In genomic region chr19:46635920-46636761, GRCh38 we compare ENCODE assay signal across 13 cellular contexts. TPM values are rescaled to one million over a fixed set of nuclear protein-coding genes. Genes with fewer than 3 reads are reported as not detected.
DNase-seq lines count a peak whose midpoint lies in the region; ATAC-seq and TF ChIP-seq lines count a peak whose summit lies in the region.
"Had no signal": no experiment of that assay in that cellular context is flagged by ENCODE, and none has a peak within 500 bp of the region (broad histone marks: within the 10 kb centered on the region; RNA-seq: fewer than 3 reads in every experiment).

Gene GNG8, minus strand, starts transcription at chr19:46636202. Its CDS starts 1,520 bp downstream, at chr19:46634682.

- no TSS peak for BruUV-seq in Calu3 (replicated peaks; lab: Mats Ljungman, UMichigan)

- CTCF ChIA-PET in Calu3 (lab: Charles Lee), result no interaction called here

- H3K27me3 Mint-ChIP-seq in activated T-cell treated with anti-CD3 and anti-CD28 coated beads, Interleukin-2, amount 50 U/mL, for 24 hours, result peaks cover 8% of the 10 kb centered on the region
- H3K27me3 Mint-ChIP-seq in memory B cell (peaks cover 9% of the 10 kb centered on the region), Calu3 (ENCODE audit: unreplicated experiment) (peaks cover 40% of the 10 kb centered on the region)

- TF ChIP-seq CTCF in Calu3 (IDR thresholded peaks at IDR 0.05; ENCODE audit: unreplicated experiment), result no peak

- ATAC-seq in memory B cell (ENCODE audit: low read depth) (peak; percentile 6), GM19023 (IDR thresholded peaks at IDR 0.05; ENCODE audit: unreplicated experiment) (no peak)

- H3K27ac Mint-ChIP-seq in activated T-cell treated with anti-CD3 and anti-CD28 coated beads, Interleukin-2, amount 50 U/mL, for 24 hours, result no peak within 1 kb of the TSS
- H3K27ac Mint-ChIP-seq in memory B cell (no peak within 1 kb of the TSS), Calu3 (ENCODE audit: unreplicated experiment) (no peak within 1 kb of the TSS)

- peak; percentile 32 for DNase-seq in stimulated activated CD4-positive, alpha-beta T cell treated with anti-CD3 and anti-CD28 coated beads, Interleukin-4, amount 100 ng/mL, for 1 hour
- DNase-seq in stimulated activated CD4-positive, alpha-beta T cell treated with anti-CD3 and anti-CD28 coated beads, Interleukin-4, amount 100 ng/mL, for 24 hours, result no peak
- DNase-seq in activated T-cell treated with anti-CD3 and anti-CD28 coated beads, Interleukin-2, amount 50 U/mL, for 24 hours, result peak; percentile 47
- no peak for DNase-seq in memory B cell (ENCODE audit: low spot score in 2 of 2)
- no peak for DNase-seq in AG08396 (ENCODE audit: low spot score)
- no peak for DNase-seq in Calu3
- no peak for DNase-seq in NCI-H1436 treated with DMSO at 0.1 percent for 48 hours (lab: John Stamatoyannopoulos, UW)
- DNase-seq: NCI-H1092, occipital lobe had no signal

- no peaks in the 10 kb centered on the region for H3K9me3 Mint-ChIP-seq in activated T-cell treated with anti-CD3 and anti-CD28 coated beads, Interleukin-2, amount 50 U/mL, for 24 hours
- H3K9me3 Mint-ChIP-seq in memory B cell, result no peaks in the 10 kb centered on the region
- H3K9me3 Mint-ChIP-seq in Calu3 (ENCODE audit: low read depth, unreplicated experiment), result no peaks in the 10 kb centered on the region

- peaks cover 24% of the 10 kb centered on the region for H3K4me1 Mint-ChIP-seq in activated T-cell treated with anti-CD3 and anti-CD28 coated beads, Interleukin-2, amount 50 U/mL, for 24 hours (ENCODE audit: low read depth)
- H3K4me1 Mint-ChIP-seq in memory B cell (peaks cover 25% of the 10 kb centered on the region), Calu3 (ENCODE audit: low read depth, unreplicated experiment) (peaks cover 10% of the 10 kb centered on the region)

- peak within 1 kb of the TSS; percentile 44 for H3K4me3 Mint-ChIP-seq in activated T-cell treated with anti-CD3 and anti-CD28 coated beads, Interleukin-2, amount 50 U/mL, for 24 hours
- H3K4me3 Mint-ChIP-seq in memory B cell (peak within 1 kb of the TSS; percentile 79), Calu3 (ENCODE audit: low read depth, unreplicated experiment) (no peak within 1 kb of the TSS)

- no peaks in the 10 kb centered on the region for H3K36me3 Mint-ChIP-seq in activated T-cell treated with anti-CD3 and anti-CD28 coated beads, Interleukin-2, amount 50 U/mL, for 24 hours (ENCODE audit: low read depth)
- H3K36me3 Mint-ChIP-seq in memory B cell (no peaks in the 10 kb centered on the region), Calu3 (ENCODE audit: insufficient read depth, unreplicated experiment) (no peaks in the 10 kb centered on the region)

- intact Hi-C loops in Calu3 (cut with micrococcal nuclease; ENCODE audit: unreplicated experiment), result no loop called here

RNA-seq across cellular contexts. Expression of gene GNG8, which starts in this region (rescaled TPM):
- total RNA-seq in Calu3 (2022), result not detected in 2 replicates
- total RNA-seq: epithelial cell of proximal tubule, occipital lobe, RPMI7951, urinary bladder had no signal

Comparison
In these comparisons a context has a peak if more than half of its experiments do, and no peak if none do; other contexts are left out.
1. DNase-seq: peak in stimulated activated CD4-positive, alpha-beta T cell treated with anti-CD3 and anti-CD28 coated beads, Interleukin-4, amount 100 ng/mL, for 1 hour (single experiment) and activated T-cell treated with anti-CD3 and anti-CD28 coated beads, Interleukin-2, amount 50 U/mL, for 24 hours (single experiment); none in stimulated activated CD4-positive, alpha-beta T cell treated with anti-CD3 and anti-CD28 coated beads, Interleukin-4, amount 100 ng/mL, for 24 hours (single experiment), memory B cell (0 of 2), AG08396 (single experiment), Calu3 (single experiment) and NCI-H1436 treated with DMSO at 0.1 percent for 48 hours (single experiment).